In the genomic region with DNA sequence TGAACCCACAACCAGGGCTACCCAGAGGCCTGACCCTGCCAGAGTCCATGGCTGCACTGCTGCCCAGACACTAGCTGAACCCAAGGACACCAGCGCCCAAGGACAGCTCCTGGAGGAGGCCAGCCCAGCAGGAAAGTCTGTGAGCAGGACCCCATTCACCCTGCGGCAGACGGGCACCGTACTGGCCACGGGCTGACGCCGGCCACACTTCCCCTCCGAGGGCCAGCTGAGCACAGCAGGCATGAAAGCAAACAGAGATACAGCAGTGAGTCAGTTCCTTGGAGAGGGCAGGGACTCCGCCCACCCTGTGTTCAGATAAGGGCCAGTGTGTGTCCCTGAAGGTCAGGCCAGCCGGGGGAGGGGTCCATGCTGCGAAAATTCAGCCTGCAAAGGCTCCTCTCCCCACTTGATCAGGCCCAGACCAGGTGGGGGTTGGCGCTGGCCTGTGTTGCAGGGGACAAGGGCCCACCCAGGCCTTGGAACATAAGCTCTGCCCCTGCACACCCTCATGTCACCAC, we compare ENCODE assay signal across 8 cellular contexts. TPM values are rescaled to one million over a fixed set of nuclear protein-coding genes. Genes with fewer than 3 reads are reported as not detected.
DNase-seq lines count a peak whose midpoint lies in the region; ATAC-seq and TF ChIP-seq lines count a peak whose summit lies in the region.
"Had no signal": no experiment of that assay in that cellular context is flagged by ENCODE, and none has a peak within 500 bp of the region (broad histone marks: within the 10 kb centered on the region; RNA-seq: fewer than 3 reads in every experiment).

No MANE protein-coding gene starts in this region.

- POLR2A ChIA-PET in Panc1 (lab: Charles Lee), result no interaction called here

- ATAC-seq in Panc1, result peak; percentile 42
- ATAC-seq in HG02610 (IDR thresholded peaks at IDR 0.05; ENCODE audit: unreplicated experiment), result no peak

- H3K4me3 ChIP-seq in Panc1 (ENCODE audit: low read depth in 2 of 2, low read length in 2 of 2) (peak overlapping the region; percentile 33 to 48; a peak in 2 of 4 replicates), left ventricle myocardium inferior (peak overlapping the region; percentile 59)

- CTCF ChIA-PET in Panc1 (lab: Charles Lee), result interaction anchor here (1.5 kb wide), 1 partner anchor 15 kb away, joined by 12 read pairs; no protein-coding TSS in a partner anchor

- H3K27ac ChIP-seq in Panc1 (ENCODE audit: low read length), result peak overlapping the region; percentile 86
- peak overlapping the region; percentile 66 for H3K27ac ChIP-seq in left ventricle myocardium inferior (replicated peaks)

- H3K9me3 ChIP-seq in Panc1 (ENCODE audit: control insufficient read depth, insufficient read depth, low read depth, low read length) (no peaks in the 10 kb centered on the region), left ventricle myocardium inferior (replicated peaks) (no peaks in the 10 kb centered on the region)

- H3K27me3 ChIP-seq in Panc1 (ENCODE audit: control insufficient read depth, insufficient read depth, low read length) (no peaks in the 10 kb centered on the region), left ventricle myocardium inferior (ENCODE audit: low read depth) (no peaks in the 10 kb centered on the region)

- intact Hi-C loops in Panc1 (cut with micrococcal nuclease; ENCODE audit: unreplicated experiment) (no loop called here), left ventricle myocardium inferior (cut with micrococcal nuclease) (no loop called here)

- H3K4me1 ChIP-seq in Panc1 (ENCODE audit: control insufficient read depth, insufficient read depth, low read length), result peaks cover 26% of the 10 kb centered on the region
- peaks cover 55% of the 10 kb centered on the region for H3K4me1 ChIP-seq in left ventricle myocardium inferior

- H3K36me3 ChIP-seq in Panc1 (ENCODE audit: control insufficient read depth, insufficient read depth, low read length), result peaks cover 2% of the 10 kb centered on the region; the same call in 1 of the 2 replicates
- peaks cover 15% of the 10 kb centered on the region for H3K36me3 ChIP-seq in left ventricle myocardium inferior

- no TSS peak for BruUV-seq in Panc1 (replicated peaks; lab: Mats Ljungman, UMichigan)

- in situ Hi-C loops in Panc1 (cut with HindIII; ENCODE audit: low pct_unique_long_range_greater_than_20kb, low sequenced_read_pairs), result no loop called here

- TF ChIP-seq CTCF in Panc1 (IDR thresholded peaks at IDR 0.05) (no peak), left ventricle myocardium inferior (IDR thresholded peaks at IDR 0.05; ENCODE audit: borderline replicate concordance) (no peak)

- peak; percentile 51 for DNase-seq in CD1c-positive myeloid dendritic cell (ENCODE audit: extremely low spot score)
- DNase-seq in Panc1 (ENCODE audit: low read depth, low spot score), result no peak
- DNase-seq in left ventricle myocardium inferior, result no peak
- DNase-seq in AG20443 (ENCODE audit: low spot score), result no peak
- DNase-seq in C1 segment of cervical spinal cord (lab: John Stamatoyannopoulos, UW), result no peak
- DNase-seq: activated naive CD8-positive, alpha-beta T cell treated with anti-CD3 and anti-CD28 coated beads, Interleukin-2, amount 10 ng/mL, durations not matched to agents 7 days and 5 days had no signal

RNA-seq across cellular contexts. Expression of a gene that starts 3.2 kb away (rescaled TPM):
- total RNA-seq in Panc1 (2021; ENCODE audit: unreplicated experiment) (11.5 TPM), left ventricle myocardium inferior (31.5 TPM)
- polyA plus RNA-seq in Panc1 (2012; ENCODE audit: insufficient read length), result 43.7 TPM

RNA-seq across cellular contexts. Expression of a gene that starts 6.2 kb away (rescaled TPM):
- 0.67 TPM for total RNA-seq in Panc1 (2021; ENCODE audit: unreplicated experiment)
- polyA plus RNA-seq in Panc1 (2012; ENCODE audit: insufficient read length), result 2.3 TPM
- 0.27 TPM for total RNA-seq in left ventricle myocardium inferior

RNA-seq across cellular contexts. Expression of a gene that starts 8.5 kb away (rescaled TPM):
- 0.15 TPM for total RNA-seq in Panc1 (2021; ENCODE audit: unreplicated experiment)
- 1.1 TPM for polyA plus RNA-seq in Panc1 (2012; ENCODE audit: insufficient read length)
- total RNA-seq in left ventricle myocardium inferior, result not detected
- total RNA-seq: activated naive CD8-positive, alpha-beta T cell treated with anti-CD3 and anti-CD28 coated beads, Interleukin-2, amount 10 ng/mL, durations not matched to agents 7 days and 5 days; kidney epithelial cell had no signal

RNA-seq across cellular contexts. Expression of a gene that starts 11.9 kb away (rescaled TPM):
- total RNA-seq in Panc1 (2021; ENCODE audit: unreplicated experiment) (not detected), left ventricle myocardium inferior (not detected)
- 0.78 TPM for polyA plus RNA-seq in Panc1 (2012; ENCODE audit: insufficient read length)
- total RNA-seq: activated naive CD8-positive, alpha-beta T cell treated with anti-CD3 and anti-CD28 coated beads, Interleukin-2, amount 10 ng/mL, durations not matched to agents 7 days and 5 days had no signal

RNA-seq across cellular contexts. Expression of a gene that starts 13.3 kb away (rescaled TPM):
- 15.6 TPM for total RNA-seq in Panc1 (2021; ENCODE audit: unreplicated experiment)
- polyA plus RNA-seq in Panc1 (2012; ENCODE audit: insufficient read length), result 13.7 TPM
- 6.5 TPM for total RNA-seq in left ventricle myocardium inferior
